ENCODE assay signal across 1 cellular context in the genomic region with DNA sequence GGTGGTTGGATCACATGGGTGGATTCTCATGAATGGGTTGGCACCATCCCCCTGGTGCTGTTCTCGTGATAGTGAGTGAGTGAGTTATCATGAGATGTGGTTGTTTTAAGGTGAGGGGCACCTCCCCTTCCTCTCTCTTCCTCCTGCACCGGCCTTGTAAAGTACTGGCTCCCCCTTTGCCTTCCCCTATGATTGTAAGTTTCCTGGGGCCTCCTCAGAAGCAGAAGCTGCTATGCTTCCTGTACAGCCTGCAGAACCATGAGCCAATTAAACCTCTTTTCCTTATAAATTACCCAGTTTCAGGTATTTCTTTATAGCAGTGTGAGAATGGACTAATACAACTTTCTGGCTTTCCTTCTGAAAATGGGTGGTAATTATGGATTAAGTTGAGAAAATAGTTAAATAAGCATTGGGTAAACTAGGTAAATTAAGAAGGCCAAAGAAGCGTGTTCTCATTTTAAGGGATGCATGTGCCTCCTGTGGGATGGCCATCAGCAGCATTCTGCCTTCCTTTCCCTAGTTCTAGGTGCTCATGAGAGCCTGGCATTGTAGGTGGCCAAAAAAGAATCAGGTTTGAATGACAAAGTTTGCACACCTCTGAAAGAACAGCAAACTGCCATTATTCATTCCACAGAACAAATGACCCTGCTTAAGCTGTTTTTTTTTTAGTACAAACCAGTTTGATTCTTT.
TF ChIP-seq lines count a peak whose summit lies in the region.

No MANE protein-coding gene starts in this region.

TF ChIP-seq in SK-N-SH, 30 proteins besides CTCF, POLR2A, EP300 and RAD21 (continued from another document):
- TF ChIP-seq, protein P1, sequence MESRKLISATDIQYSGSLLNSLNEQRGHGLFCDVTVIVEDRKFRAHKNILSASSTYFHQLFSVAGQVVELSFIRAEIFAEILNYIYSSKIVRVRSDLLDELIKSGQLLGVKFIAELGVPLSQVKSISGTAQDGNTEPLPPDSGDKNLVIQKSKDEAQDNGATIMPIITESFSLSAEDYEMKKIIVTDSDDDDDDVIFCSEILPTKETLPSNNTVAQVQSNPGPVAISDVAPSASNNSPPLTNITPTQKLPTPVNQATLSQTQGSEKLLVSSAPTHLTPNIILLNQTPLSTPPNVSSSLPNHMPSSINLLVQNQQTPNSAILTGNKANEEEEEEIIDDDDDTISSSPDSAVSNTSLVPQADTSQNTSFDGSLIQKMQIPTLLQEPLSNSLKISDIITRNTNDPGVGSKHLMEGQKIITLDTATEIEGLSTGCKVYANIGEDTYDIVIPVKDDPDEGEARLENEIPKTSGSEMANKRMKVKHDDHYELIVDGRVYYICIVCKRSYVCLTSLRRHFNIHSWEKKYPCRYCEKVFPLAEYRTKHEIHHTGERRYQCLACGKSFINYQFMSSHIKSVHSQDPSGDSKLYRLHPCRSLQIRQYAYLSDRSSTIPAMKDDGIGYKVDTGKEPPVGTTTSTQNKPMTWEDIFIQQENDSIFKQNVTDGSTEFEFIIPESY (IDR thresholded peaks at IDR 0.05; ENCODE audit: borderline replicate concordance, low read depth), result no peak
- TF ChIP-seq RXRA (IDR thresholded peaks at IDR 0.05; ENCODE audit: borderline replicate concordance, low read depth) (no peak), TCF12 (IDR thresholded peaks at IDR 0.05) (no peak), FOXJ3 (CRISPR knock-in tag; IDR thresholded peaks at IDR 0.05) (no peak), GATA2 (CRISPR knock-in tag; IDR thresholded peaks at IDR 0.05) (no peak), GABPA (IDR thresholded peaks at IDR 0.05; ENCODE audit: low read depth) (no peak), USF2 (IDR thresholded peaks at IDR 0.05; ENCODE audit: borderline replicate concordance, low read depth, low read length) (no peak), ELF1 (IDR thresholded peaks at IDR 0.05) (no peak), NRF1 (IDR thresholded peaks at IDR 0.05; ENCODE audit: low read depth, low read length) (no peak), MEF2A (IDR thresholded peaks at IDR 0.05; ENCODE audit: borderline replicate concordance, low read depth) (no peak), EZH2phosphoT487 (IDR thresholded peaks at IDR 0.05; ENCODE audit: borderline replicate concordance, low read depth) (no peak), TEAD4 (IDR thresholded peaks at IDR 0.05; ENCODE audit: borderline replicate concordance, insufficient read depth) (no peak), FOXM1 (IDR thresholded peaks at IDR 0.05; ENCODE audit: low read depth) (no peak), RFX5 (IDR thresholded peaks at IDR 0.05; ENCODE audit: low read length) (no peak), JUND (IDR thresholded peaks at IDR 0.05) (no peak), SIN3A (IDR thresholded peaks at IDR 0.05; ENCODE audit: borderline replicate concordance, low read depth, low read length) (no peak), MXI1 (IDR thresholded peaks at IDR 0.05; ENCODE audit: low read depth, low read length) (no peak)
- TF ChIP-seq, protein P2, sequence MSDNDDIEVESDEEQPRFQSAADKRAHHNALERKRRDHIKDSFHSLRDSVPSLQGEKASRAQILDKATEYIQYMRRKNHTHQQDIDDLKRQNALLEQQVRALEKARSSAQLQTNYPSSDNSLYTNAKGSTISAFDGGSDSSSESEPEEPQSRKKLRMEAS (IDR thresholded peaks at IDR 0.05; ENCODE audit: low read depth), result no peak
